Comparison of ENCODE assay signal across 21 cellular contexts in the genomic region with DNA sequence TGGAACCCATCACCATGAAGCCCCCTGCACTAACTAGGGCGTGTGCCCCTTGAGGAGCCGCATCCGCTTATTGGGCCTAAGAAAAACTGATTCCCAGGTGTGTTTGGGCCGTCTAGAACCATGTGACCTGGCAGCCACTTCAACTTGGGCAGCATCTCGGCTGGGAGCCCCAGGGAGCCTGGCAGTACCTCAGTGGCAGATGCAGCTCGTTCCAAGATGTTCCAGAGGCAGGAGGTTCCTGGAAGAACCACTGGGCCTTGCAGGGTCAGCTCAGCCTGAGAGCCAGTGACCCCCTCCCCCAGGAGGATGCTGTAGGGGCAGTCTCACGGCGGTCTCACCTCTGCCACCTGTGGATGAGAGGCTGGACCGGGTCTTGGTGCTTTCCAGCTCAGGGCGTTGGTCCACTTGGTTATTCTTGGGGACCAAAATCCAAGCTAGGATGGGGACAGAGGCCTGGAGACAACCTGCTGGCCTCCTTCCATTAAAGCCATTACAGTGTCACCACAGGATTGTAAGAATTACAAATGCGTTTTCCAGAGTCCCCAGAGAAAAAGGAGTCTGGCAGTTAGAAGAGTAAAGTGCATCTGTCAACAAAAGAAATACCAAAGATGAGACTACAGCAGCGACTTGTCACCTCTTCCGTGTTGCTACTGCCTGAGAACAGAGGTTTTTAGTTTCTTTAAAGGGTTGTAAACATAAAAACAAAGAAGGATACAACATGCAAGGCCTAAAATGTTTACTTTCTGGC.
DNase-seq lines count a peak whose midpoint lies in the region; ATAC-seq and TF ChIP-seq lines count a peak whose summit lies in the region.
"Had no signal": no experiment of that assay in that cellular context is flagged by ENCODE, and none has a peak within 500 bp of the region (broad histone marks: within the 10 kb centered on the region; RNA-seq: fewer than 3 reads in every experiment).

No MANE protein-coding gene starts in this region.

- TF ChIP-seq CTCF in AG04450 (IDR thresholded peaks at IDR 0.05; ENCODE audit: low read depth, low read length): no peak

- ATAC-seq in HG03196 (IDR thresholded peaks at IDR 0.05; ENCODE audit: unreplicated experiment): no peak
- ATAC-seq: Panc1 had no signal

- POLR2A ChIA-PET in AG04450 (lab: Yijun Ruan, JAX): no interaction called here

- DNase-seq in NCI-H2171 treated with DMSO at 0.1 percent for 48 hours (lab: John Stamatoyannopoulos, UW) (peak; percentile 24), NCI-H2171 (lab: John Stamatoyannopoulos, UW) (no peak), AG04450 (ENCODE audit: low read depth, low spot score) (no peak), retina (peak; percentile 54), UCSD-AML1 (lab: John Stamatoyannopoulos, UW; ENCODE audit: unreplicated experiment) (no peak), NCI-H1092 treated with DMSO at 0.1 percent for 48 hours (lab: John Stamatoyannopoulos, UW) (no peak)
- DNase-seq: 8988T; CD8-positive, alpha-beta memory T cell; EL; GF-D8; Kasumi-1; NCI-H1417 treated with DMSO at 0.1 percent for 48 hours; NCI-H187; NCI-H226; NCI-H510A treated with DMSO at 0.1 percent for 48 hours; NCI-H748 treated with DMSO at 0.1 percent for 48 hours had no signal

- no peaks in the 10 kb centered on the region; the same call in 1 of the 2 replicates for H3K9me3 ChIP-seq in AG04450 (ENCODE audit: control insufficient read depth, insufficient read depth, low read length)
- H3K9me3 ChIP-seq: SJCRH30 had no signal

- peak overlapping the region; percentile 11 for H3K27ac ChIP-seq in AG04450 (ENCODE audit: low read depth, low read length)
- H3K27ac ChIP-seq in cingulate gyrus (ENCODE audit: low read depth, low read length): peak overlapping the region; percentile 39
- H3K27ac ChIP-seq: C4-2B, SJCRH30 had no signal

- CTCF ChIA-PET in AG04450 (lab: Charles Lee): interaction anchor here (1.1 to 1.9 kb wide), 2 partner anchors 16 to 133 kb away, joined by 3 to 9 read pairs; no protein-coding TSS in a partner anchor

- H3K27me3 ChIP-seq in AG04450 (ENCODE audit: control insufficient read depth, insufficient read depth, low read length): no peaks in the 10 kb centered on the region
- H3K27me3 ChIP-seq: SJCRH30 had no signal

- no peak overlapping the region for H3K4me3 ChIP-seq in AG04450 (ENCODE audit: low read depth, low read length)
- H3K4me3 ChIP-seq: SJCRH30 had no signal

Comparison
In these comparisons a context has a peak if more than half of its experiments do, and no peak if none do; other contexts are left out.
1. DNase-seq: peak in NCI-H2171 treated with DMSO at 0.1 percent for 48 hours (single experiment) and retina (single experiment); none in NCI-H2171 (single experiment), AG04450 (single experiment), UCSD-AML1 (single experiment) and NCI-H1092 treated with DMSO at 0.1 percent for 48 hours (single experiment).